In genomic region chr12:64390275-64390851, GRCh38 we compare ENCODE assay signal across 9 cellular contexts. TPM values are rescaled to one million over a fixed set of nuclear protein-coding genes. Genes with fewer than 3 reads are reported as not detected.
DNase-seq lines count a peak whose midpoint lies in the region; ATAC-seq and TF ChIP-seq lines count a peak whose summit lies in the region.
"Had no signal": no experiment of that assay in that cellular context is flagged by ENCODE, and none has a peak within 500 bp of the region (broad histone marks: within the 10 kb centered on the region; RNA-seq: fewer than 3 reads in every experiment).

C12orf56 (minus strand) TSS chr12:64390758; CDS start chr12:64390565, 193 bp downstream.

- no peak within 1 kb of the TSS for H2BK15ac ChIP-seq in neuronal stem cell (ENCODE audit: low read length)

- no peak within 1 kb of the TSS for H4K8ac ChIP-seq in neuronal stem cell (ENCODE audit: low read depth, low read length)

- H3K4me1 Mint-ChIP-seq in endothelial cell (ENCODE audit: unreplicated experiment) = no peaks in the 10 kb centered on the region

- no peaks in the 10 kb centered on the region for H3K79me1 ChIP-seq in neuronal stem cell (ENCODE audit: low read depth, low read length)

- DNase-seq in EH (ENCODE audit: low read depth) (peak; percentile 47), RWPE2 (ENCODE audit: low spot score) (no peak), endothelial cell (ENCODE audit: low spot score) (peak; percentile 41), neuronal stem cell (ENCODE audit: low spot score) (no peak), germinal center (ENCODE audit: low spot score) (no peak), SKM-1 (lab: John Stamatoyannopoulos, UW; ENCODE audit: unreplicated experiment) (no peak), amniotic stem cell (lab: John Stamatoyannopoulos, UW) (no peak)

- H3K9me3 Mint-ChIP-seq in endothelial cell (ENCODE audit: unreplicated experiment) = no peaks in the 10 kb centered on the region

- H3K23ac ChIP-seq in neuronal stem cell (ENCODE audit: low read depth, low read length, poor library complexity) = no peak within 1 kb of the TSS

- H3K9ac ChIP-seq in neuronal stem cell (ENCODE audit: low read depth, low read length, poor library complexity) = peak within 1 kb of the TSS; percentile 44

- no peak within 1 kb of the TSS for H2BK12ac ChIP-seq in neuronal stem cell (ENCODE audit: low read length)

- peak within 1 kb of the TSS; percentile 9 for H3K27ac Mint-ChIP-seq in endothelial cell (ENCODE audit: unreplicated experiment)

- TF ChIP-seq CTCF in RWPE2 (IDR thresholded peaks at IDR 0.05; ENCODE audit: poor library complexity, severe bottlenecking) (no peak), endothelial cell (IDR thresholded peaks at IDR 0.05; ENCODE audit: unreplicated experiment) (no peak)

- H3K27ac ChIP-seq in RWPE2 (ENCODE audit: poor library complexity, severe bottlenecking) (no peak within 1 kb of the TSS), neuronal stem cell (replicated peaks; ENCODE audit: low read length) (no peak within 1 kb of the TSS)

- no peak within 1 kb of the TSS for H2BK120ac ChIP-seq in neuronal stem cell (ENCODE audit: low read depth, low read length)

- peak within 1 kb of the TSS; percentile 22 for H3K4me3 ChIP-seq in RWPE2 (ENCODE audit: severe bottlenecking)
- no peak within 1 kb of the TSS for H3K4me3 ChIP-seq in neuronal stem cell (ENCODE audit: low read length in 2 of 2)

- H3K9me3 ChIP-seq in RWPE2 (ENCODE audit: severe bottlenecking) = no peaks in the 10 kb centered on the region
- no peaks in the 10 kb centered on the region for H3K9me3 ChIP-seq in neuronal stem cell (replicated peaks in 1 of 2; ENCODE audit: control insufficient read depth in 2 of 2, insufficient read depth in 1 of 2, low read depth in 1 of 2, low read length in 2 of 2)

- H3K4ac ChIP-seq in neuronal stem cell (ENCODE audit: low read length) = no peak within 1 kb of the TSS

- no peaks in the 10 kb centered on the region for H3K36me3 Mint-ChIP-seq in endothelial cell (ENCODE audit: low read depth, unreplicated experiment)

- peak within 1 kb of the TSS; percentile 77 for H3K4me3 Mint-ChIP-seq in endothelial cell (ENCODE audit: unreplicated experiment)

- H3K4me2 ChIP-seq in neuronal stem cell (ENCODE audit: insufficient read depth, low read length, poor library complexity, severe bottlenecking) = no peak within 1 kb of the TSS

- H3K27me3 ChIP-seq in RWPE2 (ENCODE audit: insufficient read depth, poor library complexity, severe bottlenecking) = no peaks in the 10 kb centered on the region
- H3K27me3 ChIP-seq in neuronal stem cell (ENCODE audit: control insufficient read depth in 3 of 3, insufficient read depth in 3 of 3, low read depth in 1 of 3, low read length in 3 of 3) = no peaks in the 10 kb centered on the region

- peak within 1 kb of the TSS; percentile 71 for H3K18ac ChIP-seq in neuronal stem cell (ENCODE audit: low read length)

- ATAC-seq in RWPE2 (ENCODE audit: low read depth) (peak; percentile 36; the same call in 2 of the 3 replicates), HG03565 (IDR thresholded peaks at IDR 0.05; ENCODE audit: unreplicated experiment) (no peak)

- H2BK5ac ChIP-seq in neuronal stem cell (ENCODE audit: low read length) = peak within 1 kb of the TSS; percentile 39

- H2AFZ ChIP-seq in neuronal stem cell (ENCODE audit: low read length) = peak within 1 kb of the TSS; percentile 59

- H4K91ac ChIP-seq in neuronal stem cell (ENCODE audit: low read depth, low read length, poor library complexity) = no peak within 1 kb of the TSS

- H3K4me1 ChIP-seq in RWPE2 (ENCODE audit: insufficient read depth, poor library complexity, severe bottlenecking) = peaks cover 17% of the 10 kb centered on the region
- H3K4me1 ChIP-seq in neuronal stem cell (ENCODE audit: control insufficient read depth in 2 of 2, insufficient read depth in 1 of 2, low read depth in 1 of 2, low read length in 2 of 2) = no peaks in the 10 kb centered on the region

- no peak within 1 kb of the TSS for H2AK5ac ChIP-seq in neuronal stem cell (ENCODE audit: low read depth, low read length)

- H3K36me3 ChIP-seq in RWPE2 (ENCODE audit: low read depth) = no peaks in the 10 kb centered on the region
- H3K36me3 ChIP-seq in neuronal stem cell (replicated peaks in 1 of 2; ENCODE audit: control insufficient read depth in 2 of 2, insufficient read depth in 2 of 2, low read length in 2 of 2) = no peaks in the 10 kb centered on the region

- H3K14ac ChIP-seq in neuronal stem cell (ENCODE audit: low read length) = peak within 1 kb of the TSS; percentile 38

- WGBS in neuronal stem cell (ENCODE audit: extremely low coverage in 2 of 2, insufficient read length in 2 of 2, insufficient replicate concordance in 1 of 2), 2 donors = no CpG with 5 or more reads among the region's 66 CpGs

- peaks cover 9% of the 10 kb centered on the region for H3K27me3 Mint-ChIP-seq in endothelial cell (ENCODE audit: unreplicated experiment)

RNA-seq across cellular contexts. Expression of gene C12orf56, which starts in this region (rescaled TPM):
- 0.62 TPM for total RNA-seq in endothelial cell (ENCODE audit: unreplicated experiment)
- 0.18 TPM for polyA plus RNA-seq in neuronal stem cell (2013, experiment 1 of 2)
- polyA plus RNA-seq in neuronal stem cell (2013, experiment 2 of 2) = 0.11 TPM
- total RNA-seq: HT1080 had no signal

Comparison
In these comparisons a context has a peak if more than half of its experiments do, and no peak if none do; other contexts are left out.
1. Peak in DNase-seq in endothelial cell; RNA of the gene not detected or under 1 TPM.